In the genomic region with DNA sequence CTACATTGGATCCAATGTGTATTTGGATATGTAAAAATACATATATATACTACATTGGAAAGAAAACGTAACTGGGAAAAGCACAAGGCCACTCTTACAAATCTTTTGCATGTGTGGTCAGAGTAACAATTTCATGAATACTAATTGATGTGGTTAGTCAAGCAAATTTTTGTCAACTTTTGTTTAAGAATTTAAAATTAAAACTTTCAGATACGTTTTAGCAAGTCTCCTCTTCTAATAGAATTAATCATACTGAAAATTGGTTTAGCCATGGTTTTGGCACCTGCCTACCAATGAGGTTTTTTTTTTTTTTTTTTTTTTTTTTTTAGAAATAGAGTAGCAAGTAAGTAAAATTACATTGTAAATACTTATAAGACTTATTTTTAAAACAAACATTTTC, we compare ENCODE assay signal across 27 cellular contexts.
A peak's percentile ranks its signal among the peaks of the same experiment; 100 is the strongest.
DNase-seq lines count a peak whose midpoint lies in the region; ATAC-seq, FAIRE-seq and TF ChIP-seq lines count a peak whose summit lies in the region.
"Had no signal": no experiment of that assay in that cellular context is flagged by ENCODE, and none has a peak within 500 bp of the region (broad histone marks: within the 10 kb centered on the region; RNA-seq: fewer than 3 reads in every experiment).

No MANE protein-coding gene starts in this region.

- no peak overlapping the region for H3K4me2 ChIP-seq in Karpas-422 (ENCODE audit: low read depth, low read length, poor library complexity, severe bottlenecking)
- H3K4me2 ChIP-seq in astrocyte (ENCODE audit: low read length), result peak overlapping the region; percentile 34
- H3K4me2 ChIP-seq in neuronal stem cell (ENCODE audit: insufficient read depth, low read length, poor library complexity, severe bottlenecking), result no peak overlapping the region
- H3K4me2 ChIP-seq: BLaER1, GM23338 had no signal

- no peak overlapping the region for H4K8ac ChIP-seq in neuronal stem cell (ENCODE audit: low read depth, low read length)

- CTCF ChIA-PET in AG04450 (lab: Charles Lee), result interaction anchor here (0.7 to 1.9 kb wide), 2 partner anchors 10 to 85 kb away, joined by 3 to 5 read pairs; no protein-coding TSS in a partner anchor

- H2BK5ac ChIP-seq in neuronal stem cell (ENCODE audit: low read length), result no peak overlapping the region

- H3K79me2 ChIP-seq in Karpas-422 (ENCODE audit: low read length), result peaks cover 74% of the 10 kb centered on the region
- H3K79me2 ChIP-seq in astrocyte (ENCODE audit: insufficient read depth, low read length), result peaks cover 76% of the 10 kb centered on the region

- H3K4me1 Mint-ChIP-seq in astrocyte (ENCODE audit: low read depth, unreplicated experiment), result peaks cover 42% of the 10 kb centered on the region
- H3K4me1 Mint-ChIP-seq in activated T-helper 2 cell treated with anti-CD3 and anti-CD28 coated beads, Interferon-gamma antibody, Interleukin-2, Interleukin-4, amounts not matched to agents 10 μg/mL and 5 μg/mL and 100 μg/mL, durations not matched to agents 14 hours and 24 hours and 36 hours (ENCODE audit: low read depth), result peaks cover 2% of the 10 kb centered on the region

- no peak overlapping the region for H3K4ac ChIP-seq in neuronal stem cell (ENCODE audit: low read length)

- no peak overlapping the region for H2BK15ac ChIP-seq in neuronal stem cell (ENCODE audit: low read length)

- H3K27me3 ChIP-seq in AG04450 (ENCODE audit: control insufficient read depth, insufficient read depth, low read length), result no peaks in the 10 kb centered on the region
- H3K27me3 ChIP-seq in Karpas-422 (ENCODE audit: low read length), result no peaks in the 10 kb centered on the region
- no peaks in the 10 kb centered on the region for H3K27me3 ChIP-seq in astrocyte (ENCODE audit: insufficient read depth, low read length)
- H3K27me3 ChIP-seq in mucosa of stomach (ENCODE audit: control insufficient read depth, insufficient read depth, low read length), result no peaks in the 10 kb centered on the region
- H3K27me3 ChIP-seq in neuronal stem cell (ENCODE audit: control insufficient read depth in 3 of 3, insufficient read depth in 3 of 3, low read depth in 1 of 3, low read length in 3 of 3), result no peaks in the 10 kb centered on the region
- H3K27me3 ChIP-seq: BLaER1, cardiac muscle cell, stomach, thyroid gland had no signal

- DNase-seq in AG04450 (ENCODE audit: low read depth, low spot score) (no peak), Karpas-422 (no peak), astrocyte (ENCODE audit: low read depth) (no peak), neuronal stem cell (ENCODE audit: low spot score) (no peak), NCI-H1092 treated with DMSO at 0.1 percent for 48 hours (lab: John Stamatoyannopoulos, UW) (no peak)
- no peak for DNase-seq in activated T-helper 2 cell treated with anti-CD3 and anti-CD28 coated beads, Interferon-gamma antibody, Interleukin-2, Interleukin-4, amounts not matched to agents 10 μg/mL and 5 μg/mL and 100 μg/mL, durations not matched to agents 14 hours and 24 hours and 36 hours (ENCODE audit: low spot score)
- DNase-seq: activated CD8-positive, alpha-beta T cell treated with anti-CD3 and anti-CD28 coated beads for 36 hours; GF-D8; NCI-H1105; NCI-H2029; NCI-H226; NCI-H774; occipital lobe; psoas muscle; stimulated activated CD8-positive, alpha-beta memory T cell treated with anti-CD3 and anti-CD28 coated beads, Interleukin-4, amount 100 ng/mL, for 48 hours; stomach; T-helper 17 cell; thyroid gland had no signal

- H4K20me1 ChIP-seq in Karpas-422 (ENCODE audit: insufficient read depth, low read depth, low read length), result no peaks in the 10 kb centered on the region
- peaks cover 12% of the 10 kb centered on the region for H4K20me1 ChIP-seq in astrocyte (ENCODE audit: insufficient read depth, low read length)

- H3K18ac ChIP-seq in neuronal stem cell (ENCODE audit: low read length), result no peak overlapping the region

- H3K36me3 Mint-ChIP-seq in astrocyte (ENCODE audit: low read depth, unreplicated experiment), result no peaks in the 10 kb centered on the region
- H3K36me3 Mint-ChIP-seq in activated T-helper 2 cell treated with anti-CD3 and anti-CD28 coated beads, Interferon-gamma antibody, Interleukin-2, Interleukin-4, amounts not matched to agents 10 μg/mL and 5 μg/mL and 100 μg/mL, durations not matched to agents 14 hours and 24 hours and 36 hours (ENCODE audit: low read depth), result no peaks in the 10 kb centered on the region
- H3K36me3 Mint-ChIP-seq: activated naive CD4-positive, alpha-beta T cell treated with anti-CD3 and anti-CD28 coated beads, Interleukin-2, amount 50 U/mL, for 72 hours; memory B cell had no signal

- H4K91ac ChIP-seq in neuronal stem cell (ENCODE audit: low read depth, low read length, poor library complexity), result no peak overlapping the region

- no peaks in the 10 kb centered on the region for H3K36me3 ChIP-seq in Karpas-422 (ENCODE audit: insufficient read depth, low read length)
- H3K36me3 ChIP-seq in astrocyte (ENCODE audit: insufficient read depth, low read length), result no peaks in the 10 kb centered on the region
- no peaks in the 10 kb centered on the region for H3K36me3 ChIP-seq in mucosa of stomach (ENCODE audit: control insufficient read depth, insufficient read depth, low read length)
- H3K36me3 ChIP-seq in neuronal stem cell (replicated peaks in 1 of 2; ENCODE audit: control insufficient read depth in 2 of 2, insufficient read depth in 2 of 2, low read length in 2 of 2), result no peaks in the 10 kb centered on the region
- H3K36me3 ChIP-seq: BLaER1, cardiac muscle cell, stomach, thyroid gland had no signal

- H3K79me1 ChIP-seq in neuronal stem cell (ENCODE audit: low read depth, low read length), result no peaks in the 10 kb centered on the region

- no peak overlapping the region for H3K14ac ChIP-seq in neuronal stem cell (ENCODE audit: low read length)

- no peak overlapping the region for H3K4me3 Mint-ChIP-seq in astrocyte (ENCODE audit: unreplicated experiment)
- no peak overlapping the region for H3K4me3 Mint-ChIP-seq in activated T-helper 2 cell treated with anti-CD3 and anti-CD28 coated beads, Interferon-gamma antibody, Interleukin-2, Interleukin-4, amounts not matched to agents 10 μg/mL and 5 μg/mL and 100 μg/mL, durations not matched to agents 14 hours and 24 hours and 36 hours (ENCODE audit: low read depth)
- H3K4me3 Mint-ChIP-seq: activated CD8-positive, alpha-beta T cell treated with anti-CD3 and anti-CD28 coated beads for 36 hours; GM23338; memory B cell; T-helper 17 cell had no signal

- WGBS in neuronal stem cell (ENCODE audit: extremely low coverage in 2 of 2, insufficient read length in 2 of 2, insufficient replicate concordance in 1 of 2), 2 donors, result no CpG with 5 or more reads among the region's 2 CpGs

- H3K23ac ChIP-seq in neuronal stem cell (ENCODE audit: low read depth, low read length, poor library complexity), result no peak overlapping the region

- no peak overlapping the region for H2AK5ac ChIP-seq in neuronal stem cell (ENCODE audit: low read depth, low read length)

- H3K27ac ChIP-seq in AG04450 (ENCODE audit: low read depth, low read length), result no peak overlapping the region
- H3K27ac ChIP-seq in Karpas-422 (ENCODE audit: low read length), result 0 out of 2 replicates have a peak overlapping the region, but pooled peaks have one; percentile 22
- H3K27ac ChIP-seq in astrocyte (ENCODE audit: low read depth, low read length), result no peak overlapping the region
- H3K27ac ChIP-seq in neuronal stem cell (replicated peaks; ENCODE audit: low read length), result no peak overlapping the region
- H3K27ac ChIP-seq: BLaER1, coronary artery, psoas muscle, thyroid gland had no signal

- FAIRE-seq in astrocyte (lab: Jason Lieb, UNC), result no peak
- FAIRE-seq: frontal cortex had no signal

- POLR2A ChIA-PET in AG04450 (lab: Yijun Ruan, JAX), result no interaction called here

- H3K9ac ChIP-seq in Karpas-422 (ENCODE audit: low read length) (no peak overlapping the region), astrocyte (ENCODE audit: low read length) (no peak overlapping the region), mucosa of stomach (ENCODE audit: low read length) (peak overlapping the region; percentile 18), neuronal stem cell (ENCODE audit: low read depth, low read length, poor library complexity) (no peak overlapping the region)
- H3K9ac ChIP-seq: BLaER1 had no signal

- TF ChIP-seq CTCF in AG04450 (IDR thresholded peaks at IDR 0.05; ENCODE audit: low read depth, low read length), result no peak
- TF ChIP-seq CTCF in astrocyte (IDR thresholded peaks at IDR 0.05; ENCODE audit: insufficient read depth, low read depth, low read length), result no peak

- no peak overlapping the region for H2BK12ac ChIP-seq in neuronal stem cell (ENCODE audit: low read length)

- ATAC-seq in GM18861 (IDR thresholded peaks at IDR 0.05; ENCODE audit: unreplicated experiment), result no peak
- ATAC-seq: activated CD8-positive, alpha-beta T cell treated with anti-CD3 and anti-CD28 coated beads for 36 hours; activated naive CD4-positive, alpha-beta T cell treated with anti-CD3 and anti-CD28 coated beads, Interleukin-2, amount 50 U/mL, for 72 hours; GM23338; psoas muscle; T-helper 17 cell had no signal

- no peak overlapping the region for H2BK120ac ChIP-seq in neuronal stem cell (ENCODE audit: low read depth, low read length)

- H3K9me3 ChIP-seq in AG04450 (ENCODE audit: control insufficient read depth, insufficient read depth, low read length) (no peaks in the 10 kb centered on the region), Karpas-422 (ENCODE audit: low read length) (no peaks in the 10 kb centered on the region), astrocyte (ENCODE audit: insufficient read depth, low read depth, low read length) (no peaks in the 10 kb centered on the region), mucosa of stomach (ENCODE audit: control insufficient read depth, low read length) (no peaks in the 10 kb centered on the region), neuronal stem cell (replicated peaks in 1 of 2; ENCODE audit: control insufficient read depth in 2 of 2, insufficient read depth in 1 of 2, low read depth in 1 of 2, low read length in 2 of 2) (no peaks in the 10 kb centered on the region)
- H3K9me3 ChIP-seq: BLaER1, psoas muscle, stomach, thyroid gland had no signal

- intact Hi-C loops in activated T-helper 2 cell treated with anti-CD3 and anti-CD28 coated beads, Interferon-gamma antibody, Interleukin-2, Interleukin-4, amounts not matched to agents 10 μg/mL and 5 μg/mL and 100 μg/mL, durations not matched to agents 14 hours and 24 hours and 36 hours (cut with micrococcal nuclease), result no loop called here

- peak overlapping the region; percentile 70 for H3K4me3 ChIP-seq in AG04450 (ENCODE audit: low read depth, low read length)
- no peak overlapping the region for H3K4me3 ChIP-seq in Karpas-422 (ENCODE audit: low read length)
- no peak overlapping the region for H3K4me3 ChIP-seq in astrocyte (ENCODE audit: insufficient read depth, low read depth, low read length)
- no peak overlapping the region for H3K4me3 ChIP-seq in mucosa of stomach (ENCODE audit: low read length)
- H3K4me3 ChIP-seq in neuronal stem cell (ENCODE audit: low read length in 2 of 2), result no peak overlapping the region
- H3K4me3 ChIP-seq: BLaER1, cardiac muscle cell, coronary artery, GM23338, psoas muscle, stomach, thyroid gland had no signal

- peaks cover 66% of the 10 kb centered on the region for H3K4me1 ChIP-seq in Karpas-422 (ENCODE audit: low read length)
- peaks cover 29% of the 10 kb centered on the region for H3K4me1 ChIP-seq in astrocyte (ENCODE audit: insufficient read depth, low read length)
- peaks cover 11% of the 10 kb centered on the region for H3K4me1 ChIP-seq in mucosa of stomach (ENCODE audit: control insufficient read depth, insufficient read depth, low read length)
- peaks cover 8 to 30% of the 10 kb centered on the region in 2 donors for H3K4me1 ChIP-seq in neuronal stem cell (ENCODE audit: control insufficient read depth in 2 of 2, insufficient read depth in 1 of 2, low read depth in 1 of 2, low read length in 2 of 2)

- H3K27me3 Mint-ChIP-seq in astrocyte (ENCODE audit: low read depth, unreplicated experiment), result no peaks in the 10 kb centered on the region
- no peaks in the 10 kb centered on the region for H3K27me3 Mint-ChIP-seq in activated T-helper 2 cell treated with anti-CD3 and anti-CD28 coated beads, Interferon-gamma antibody, Interleukin-2, Interleukin-4, amounts not matched to agents 10 μg/mL and 5 μg/mL and 100 μg/mL, durations not matched to agents 14 hours and 24 hours and 36 hours (ENCODE audit: low read depth)
- H3K27me3 Mint-ChIP-seq: activated CD8-positive, alpha-beta T cell treated with anti-CD3 and anti-CD28 coated beads for 36 hours; memory B cell; T-helper 17 cell had no signal

- H3K27ac Mint-ChIP-seq in astrocyte (ENCODE audit: unreplicated experiment), result no peak overlapping the region
- H3K27ac Mint-ChIP-seq in activated T-helper 2 cell treated with anti-CD3 and anti-CD28 coated beads, Interferon-gamma antibody, Interleukin-2, Interleukin-4, amounts not matched to agents 10 μg/mL and 5 μg/mL and 100 μg/mL, durations not matched to agents 14 hours and 24 hours and 36 hours, result no peak overlapping the region
- H3K27ac Mint-ChIP-seq: activated CD8-positive, alpha-beta T cell treated with anti-CD3 and anti-CD28 coated beads for 36 hours; activated naive CD4-positive, alpha-beta T cell treated with anti-CD3 and anti-CD28 coated beads, Interleukin-2, amount 50 U/mL, for 72 hours; memory B cell; T-helper 17 cell had no signal

- H2AFZ ChIP-seq in Karpas-422 (ENCODE audit: low read length) (no peak overlapping the region), astrocyte (ENCODE audit: low read depth, low read length) (no peak overlapping the region), neuronal stem cell (ENCODE audit: low read length) (no peak overlapping the region)
- H2AFZ ChIP-seq: GM23338 had no signal

- no peaks in the 10 kb centered on the region for H3K9me2 ChIP-seq in Karpas-422 (replicated peaks; ENCODE audit: insufficient read depth, low read length)

- H3K9me3 Mint-ChIP-seq in astrocyte (ENCODE audit: unreplicated experiment), result no peaks in the 10 kb centered on the region
- no peaks in the 10 kb centered on the region for H3K9me3 Mint-ChIP-seq in activated T-helper 2 cell treated with anti-CD3 and anti-CD28 coated beads, Interferon-gamma antibody, Interleukin-2, Interleukin-4, amounts not matched to agents 10 μg/mL and 5 μg/mL and 100 μg/mL, durations not matched to agents 14 hours and 24 hours and 36 hours
- H3K9me3 Mint-ChIP-seq: activated CD8-positive, alpha-beta T cell treated with anti-CD3 and anti-CD28 coated beads for 36 hours; activated naive CD4-positive, alpha-beta T cell treated with anti-CD3 and anti-CD28 coated beads, Interleukin-2, amount 50 U/mL, for 72 hours; GM23338; memory B cell had no signal
